7 cellular contexts compared by ENCODE assay signal in genomic region chr15:22282794-22283533, GRCh38.
DNase-seq lines count a peak whose midpoint lies in the region; ATAC-seq, FAIRE-seq and TF ChIP-seq lines count a peak whose summit lies in the region.
"Not testable (repeated sequence)": the region's sequence is repeated elsewhere in the genome, so short reads cannot be mapped to it uniquely, and the experiment has no call there.

No MANE protein-coding gene starts in this region.

- not testable (repeated sequence) for H3K27me3 ChIP-seq in OCI-LY3 (ENCODE audit: low read depth, low read length); keratinocyte (ENCODE audit: control insufficient read depth, extremely low read depth, insufficient read depth, low read length)

- H3K27ac Mint-ChIP-seq in activated T-helper 1 cell treated with anti-CD3 and anti-CD28 coated beads, Interleukin-12 subunit alpha, Interleukin-12 subunit beta, Interleukin-2, Interleukin-4 antibody, amounts not matched to agents 30 ng/mL and 10 ng/mL and 1 ng/mL, durations not matched to agents 14 hours and 24 hours and 36 hours = peak overlapping the region; percentile 18

- H3K4me2 ChIP-seq in OCI-LY3 (ENCODE audit: low read length) = peak overlapping the region; percentile 58
- not testable (repeated sequence) for H3K4me2 ChIP-seq in keratinocyte (ENCODE audit: control insufficient read depth, extremely low read depth, insufficient read depth, low read depth, low read length)

- not testable (repeated sequence) for TF ChIP-seq CTCF in OCI-LY3 (IDR thresholded peaks at IDR 0.05; ENCODE audit: low read depth, low read length); keratinocyte (optimal IDR thresholded peaks at IDR 0.05 in 1 of 3, IDR thresholded peaks at IDR 0.05 in 1 of 3, conservative IDR thresholded peaks at IDR 0.05 in 1 of 3; ENCODE audit: extremely low read depth in 1 of 3, insufficient read depth in 2 of 3, low read length in 3 of 3)

- peak; percentile 53 for FAIRE-seq in keratinocyte (lab: Jason Lieb, UNC)

- ATAC-seq in GM18868 (IDR thresholded peaks at IDR 0.05; ENCODE audit: unreplicated experiment) (peak; percentile 75), GM21529 (IDR thresholded peaks at IDR 0.05; ENCODE audit: unreplicated experiment) (peak; percentile 56), HG02798 (IDR thresholded peaks at IDR 0.05; ENCODE audit: poor library complexity, unreplicated experiment) (peak; percentile 80), HG03159 (IDR thresholded peaks at IDR 0.05; ENCODE audit: unreplicated experiment) (peak; percentile 71)

- not testable (repeated sequence) for H3K36me3 ChIP-seq in OCI-LY3 (replicated peaks; ENCODE audit: low read depth, low read length); keratinocyte (ENCODE audit: control insufficient read depth in 2 of 2, extremely low read depth in 1 of 2, insufficient read depth in 2 of 2, low read length in 2 of 2)

- not testable (repeated sequence) for H4K20me1 ChIP-seq in OCI-LY3 (ENCODE audit: insufficient read depth, low read length); keratinocyte (ENCODE audit: control insufficient read depth, extremely low read depth, insufficient read depth, low read length)

- not testable (repeated sequence) for H3K4me3 Mint-ChIP-seq in activated T-helper 1 cell treated with anti-CD3 and anti-CD28 coated beads, Interleukin-12 subunit alpha, Interleukin-12 subunit beta, Interleukin-2, Interleukin-4 antibody, amounts not matched to agents 30 ng/mL and 10 ng/mL and 1 ng/mL, durations not matched to agents 14 hours and 24 hours and 36 hours

- not testable (repeated sequence) for H3K9me3 Mint-ChIP-seq in activated T-helper 1 cell treated with anti-CD3 and anti-CD28 coated beads, Interleukin-12 subunit alpha, Interleukin-12 subunit beta, Interleukin-2, Interleukin-4 antibody, amounts not matched to agents 30 ng/mL and 10 ng/mL and 1 ng/mL, durations not matched to agents 14 hours and 24 hours and 36 hours

- not testable (repeated sequence) for H3K27me3 Mint-ChIP-seq in activated T-helper 1 cell treated with anti-CD3 and anti-CD28 coated beads, Interleukin-12 subunit alpha, Interleukin-12 subunit beta, Interleukin-2, Interleukin-4 antibody, amounts not matched to agents 30 ng/mL and 10 ng/mL and 1 ng/mL, durations not matched to agents 14 hours and 24 hours and 36 hours (ENCODE audit: insufficient read depth)

- not testable (repeated sequence) for H3K9ac ChIP-seq in OCI-LY3 (ENCODE audit: low read length); keratinocyte (ENCODE audit: control insufficient read depth, extremely low read depth, insufficient read depth, low read length)

- H3K9me3 ChIP-seq in OCI-LY3 (ENCODE audit: insufficient read depth, low read length) = not testable (repeated sequence)
- H3K9me3 ChIP-seq in keratinocyte (ENCODE audit: control insufficient read depth, low read depth, low read length) = peaks cover 24% of the 10 kb centered on the region

- not testable (repeated sequence) for H2AFZ ChIP-seq in OCI-LY3 (ENCODE audit: low read depth, low read length); keratinocyte (ENCODE audit: control insufficient read depth, low read length)

- H3K4me1 ChIP-seq in OCI-LY3 (ENCODE audit: low read length) = peaks cover 11% of the 10 kb centered on the region
- H3K4me1 ChIP-seq in keratinocyte (ENCODE audit: control insufficient read depth, extremely low read depth, insufficient read depth, low read length) = not testable (repeated sequence)

- H3K36me3 Mint-ChIP-seq in activated T-helper 1 cell treated with anti-CD3 and anti-CD28 coated beads, Interleukin-12 subunit alpha, Interleukin-12 subunit beta, Interleukin-2, Interleukin-4 antibody, amounts not matched to agents 30 ng/mL and 10 ng/mL and 1 ng/mL, durations not matched to agents 14 hours and 24 hours and 36 hours (ENCODE audit: low read depth) = not testable (repeated sequence)

- dilution Hi-C loops in keratinocyte (cut with MboI; ENCODE audit: extremely low pct_ligation_motif_present, low sequenced_read_pairs) = not testable (repeated sequence)

- peak overlapping the region; percentile 47; the same call in 1 of the 2 replicates for H3K4me3 ChIP-seq in OCI-LY3 (ENCODE audit: low read length)
- not testable (repeated sequence) for H3K4me3 ChIP-seq in keratinocyte (ENCODE audit: control insufficient read depth in 2 of 3, extremely low read depth in 1 of 3, insufficient read depth in 2 of 3, low read depth in 1 of 3, low read length in 3 of 3)

- not testable (repeated sequence) for H3K79me2 ChIP-seq in OCI-LY3 (ENCODE audit: low read length); keratinocyte (ENCODE audit: control insufficient read depth, insufficient read depth, low read length)

- not testable (repeated sequence) for H3K9me1 ChIP-seq in keratinocyte (ENCODE audit: control insufficient read depth, extremely low read depth, insufficient read depth, low read length)

- intact Hi-C loops in activated T-helper 1 cell treated with anti-CD3 and anti-CD28 coated beads, Interleukin-12 subunit alpha, Interleukin-12 subunit beta, Interleukin-2, Interleukin-4 antibody, amounts not matched to agents 30 ng/mL and 10 ng/mL and 1 ng/mL, durations not matched to agents 14 hours and 24 hours and 36 hours (cut with micrococcal nuclease) = not testable (repeated sequence)

- not testable (repeated sequence) for H3K4me1 Mint-ChIP-seq in activated T-helper 1 cell treated with anti-CD3 and anti-CD28 coated beads, Interleukin-12 subunit alpha, Interleukin-12 subunit beta, Interleukin-2, Interleukin-4 antibody, amounts not matched to agents 30 ng/mL and 10 ng/mL and 1 ng/mL, durations not matched to agents 14 hours and 24 hours and 36 hours (ENCODE audit: low read depth)

- H3K27ac ChIP-seq in OCI-LY3 (ENCODE audit: low read length); keratinocyte (ENCODE audit: control insufficient read depth, insufficient read depth, low read length): not testable (repeated sequence)

- DNase-seq in activated T-helper 1 cell treated with anti-CD3 and anti-CD28 coated beads, Interleukin-12 subunit alpha, Interleukin-12 subunit beta, Interleukin-2, Interleukin-4 antibody, amounts not matched to agents 30 ng/mL and 10 ng/mL and 1 ng/mL, durations not matched to agents 14 hours and 24 hours and 36 hours (ENCODE audit: low spot score); keratinocyte (ENCODE audit: low read depth, low spot score): not testable (repeated sequence)
